ENCODE assay signal across 15 cellular contexts in genomic region chr17:6104956-6105355, GRCh38. TPM values are rescaled to one million over a fixed set of nuclear protein-coding genes. Genes with fewer than 3 reads are reported as not detected.
A peak's percentile ranks its signal among the peaks of the same experiment; 100 is the strongest.
DNase-seq lines count a peak whose midpoint lies in the region; ATAC-seq, FAIRE-seq and TF ChIP-seq lines count a peak whose summit lies in the region.
"Had no signal": no experiment of that assay in that cellular context is flagged by ENCODE, and none has a peak within 500 bp of the region (broad histone marks: within the 10 kb centered on the region; RNA-seq: fewer than 3 reads in every experiment).

No MANE protein-coding gene starts in this region.

- 91% methylated on average over 8 of the region's 8 CpGs; no CpG with 5 or more reads in 1 of the 2 experiments for WGBS in H1 (ENCODE audit: extremely low coverage in 1 of 2, insufficient coverage in 1 of 2, insufficient read length in 1 of 2, insufficient replicate concordance in 2 of 2, low coverage in 1 of 2, low lambda C conversion rate in 2 of 2, missing lambda C conversion rate in 1 of 2), 2 experiments

- H3K56ac ChIP-seq in H1 (replicated peaks; ENCODE audit: insufficient read length, low read depth, low read length) = no peak overlapping the region

- ATAC-seq in mucosa of descending colon (peak; percentile 57), GM19397 (IDR thresholded peaks at IDR 0.05; ENCODE audit: unreplicated experiment) (no peak)

- H4K91ac ChIP-seq in H1 (replicated peaks; ENCODE audit: insufficient read length, low read length) = no peak overlapping the region

- no peak overlapping the region for H2AK5ac ChIP-seq in H1 (ENCODE audit: low read depth, low read length)

- no peak overlapping the region for H2BK12ac ChIP-seq in H1 (ENCODE audit: low read depth, low read length)

- no peaks in the 10 kb centered on the region for H3K36me3 Mint-ChIP-seq in Calu3 (ENCODE audit: insufficient read depth, unreplicated experiment)

- H3K23ac ChIP-seq in H1 (ENCODE audit: insufficient read length) = no peak overlapping the region

- H2BK120ac ChIP-seq in H1 (replicated peaks; ENCODE audit: low read depth, low read length) = no peak overlapping the region

- FAIRE-seq in H1 (lab: Jason Lieb, UNC) = no peak

- H2BK20ac ChIP-seq in H1 (ENCODE audit: low read length) = no peak overlapping the region

- no peaks in the 10 kb centered on the region for H3K4me1 Mint-ChIP-seq in Calu3 (ENCODE audit: low read depth, unreplicated experiment)

- intact Hi-C loops in mucosa of descending colon (cut with DNase I, micrococcal nuclease) (no loop called here), Calu3 (cut with micrococcal nuclease; ENCODE audit: unreplicated experiment) (no loop called here)

- no peak overlapping the region for H3K14ac ChIP-seq in H1 (ENCODE audit: insufficient read length)

- POLR2A ChIA-PET in H1 (lab: Charles Lee; ENCODE audit: partially characterized antibody) = no interaction called here

- H3K27me3 Mint-ChIP-seq in Calu3 (ENCODE audit: unreplicated experiment) = peaks cover 99% of the 10 kb centered on the region

- no peaks in the 10 kb centered on the region for H3K27me3 ChIP-seq in Peyer's patch
- no peaks in the 10 kb centered on the region for H3K27me3 ChIP-seq in H1 (replicated peaks in 1 of 4; ENCODE audit: control insufficient read depth in 3 of 4, extremely low read depth in 1 of 4, insufficient read depth in 3 of 4, low read length in 3 of 4)

- CTCF ChIA-PET in H1 (lab: Charles Lee; ENCODE audit: partially characterized antibody) (interaction anchor here (1.1 to 1.2 kb wide), 2 partner anchors 9 to 145 kb away, joined by 3 to 4 read pairs; no protein-coding TSS in a partner anchor), Calu3 (lab: Charles Lee) (no interaction called here)

- no TSS peak for BruUV-seq in Calu3 (replicated peaks; lab: Mats Ljungman, UMichigan)

- H3K4me1 ChIP-seq in Peyer's patch = peaks cover 0 to 67% (median 4%) of the 10 kb centered on the region in 4 donors
- peaks cover 2 to 19% (median 13%) of the 10 kb centered on the region in 4 experiments for H3K4me1 ChIP-seq in H1 (replicated peaks in 1 of 4; ENCODE audit: control insufficient read depth in 3 of 4, insufficient read depth in 4 of 4, low read length in 3 of 4)
- peaks cover 32% of the 10 kb centered on the region for H3K4me1 ChIP-seq in mucosa of descending colon (ENCODE audit: low read depth)
- H3K4me1 ChIP-seq: HAP-1 had no signal

- H4K20me1 ChIP-seq in H1 (replicated peaks in 1 of 2; ENCODE audit: control insufficient read depth in 1 of 2, insufficient read depth in 2 of 2, low read length in 2 of 2) = no peaks in the 10 kb centered on the region

- no peak overlapping the region for H3K27ac Mint-ChIP-seq in Calu3 (ENCODE audit: unreplicated experiment)
- H3K27ac Mint-ChIP-seq: CD4-positive, alpha-beta T cell had no signal

- H3K4me3 ChIP-seq in Peyer's patch = no peak overlapping the region
- no peak overlapping the region for H3K4me3 ChIP-seq in H1 (ENCODE audit: extremely low read depth in 1 of 4, insufficient read depth in 2 of 4, low read depth in 3 of 4, low read length in 4 of 4)
- H3K4me3 ChIP-seq in mucosa of descending colon = no peak overlapping the region
- H3K4me3 ChIP-seq: HAP-1 had no signal

- H3K4ac ChIP-seq in H1 (replicated peaks; ENCODE audit: insufficient read length, low read depth, low read length) = no peak overlapping the region

- peak overlapping the region; percentile 20; the same call in 1 of the 2 replicates for H3K18ac ChIP-seq in H1 (ENCODE audit: extremely low read depth, low read length)

- H3K36me3 ChIP-seq in Peyer's patch = no peaks in the 10 kb centered on the region
- H3K36me3 ChIP-seq in H1 (ENCODE audit: control insufficient read depth in 2 of 4, insufficient read depth in 4 of 4, low read length in 3 of 4) = peaks cover 0 to 8% (median 2%) of the 10 kb centered on the region in 4 experiments; a peak in 2 of 8 replicates
- H3K36me3 ChIP-seq in mucosa of descending colon (ENCODE audit: low read depth) = no peaks in the 10 kb centered on the region

- no peak for TF ChIP-seq EP300 in H1 (IDR thresholded peaks at IDR 0.05; ENCODE audit: borderline replicate concordance in 1 of 2, low read depth in 2 of 2, low read length in 2 of 2)

- H2BK15ac ChIP-seq in H1 (ENCODE audit: low read length) = no peak overlapping the region

- H3K9me3 ChIP-seq in Peyer's patch (no peaks in the 10 kb centered on the region), H1 (ENCODE audit: insufficient read depth in 2 of 2, low read depth in 1 of 2, low read length in 1 of 2) (no peaks in the 10 kb centered on the region; a peak in 1 of 4 replicates), mucosa of descending colon (no peaks in the 10 kb centered on the region)
- H3K9me3 ChIP-seq: HAP-1 had no signal

- no peak overlapping the region for H4K5ac ChIP-seq in H1 (ENCODE audit: insufficient read length, low read depth, low read length)

- H2BK5ac ChIP-seq in H1 (ENCODE audit: low read depth, low read length) = no peak overlapping the region

- TF ChIP-seq POLR2A in Peyer's patch (IDR thresholded peaks at IDR 0.05) (peak in 1 of 2 donors; percentile 29), H1 (IDR thresholded peaks at IDR 0.05; ENCODE audit: control extremely low read depth in 1 of 2, low read depth in 2 of 2, low read length in 2 of 2) (no peak)

- TF ChIP-seq RAD21 in H1 (IDR thresholded peaks at IDR 0.05 in 1 of 2, conservative IDR thresholded peaks at IDR 0.05 in 1 of 2; ENCODE audit: low read depth in 2 of 2, low read length in 2 of 2) = no peak

- no peak for TF ChIP-seq CTCF in Peyer's patch (IDR thresholded peaks at IDR 0.05)
- TF ChIP-seq CTCF in H1 (IDR thresholded peaks at IDR 0.05; ENCODE audit: control extremely low read depth in 1 of 3, insufficient read depth in 1 of 3, low read depth in 1 of 3, low read length in 3 of 3) = no peak
- no peak for TF ChIP-seq CTCF in mucosa of descending colon (IDR thresholded peaks at IDR 0.05)
- no peak for TF ChIP-seq CTCF in Calu3 (IDR thresholded peaks at IDR 0.05; ENCODE audit: unreplicated experiment)

- peak in 2 of 3 donors; percentile 80 to 82 for DNase-seq in Peyer's patch
- DNase-seq in H1 (ENCODE audit: low read depth in 1 of 2, low spot score in 2 of 2) = no peak
- peak; percentile 59 to 75 (median 69) for DNase-seq in mucosa of descending colon
- DNase-seq in HUDEP-2 (lab: John Stamatoyannopoulos, UW; ENCODE audit: unreplicated experiment in 76 of 76) = no peak
- DNase-seq in midbrain (lab: John Stamatoyannopoulos, UW) = no peak
- DNase-seq in Calu3 = no peak
- DNase-seq: CD4-positive, alpha-beta T cell; MM.1S; NCI-H1092 treated with DMSO at 0.1 percent for 48 hours; NCI-H2081 treated with DMSO at 0.1 percent for 48 hours; NCI-H2227 treated with DMSO at 0.1 percent for 48 hours; NCI-H524; SHP77 treated with DMSO at 0.1 percent for 48 hours had no signal

- H3K9ac ChIP-seq in H1 (replicated peaks in 1 of 4; ENCODE audit: extremely low read depth in 1 of 4, low read depth in 3 of 4, low read length in 3 of 4) = no peak overlapping the region

- no peaks in the 10 kb centered on the region for H3K79me1 ChIP-seq in H1 (ENCODE audit: low read depth, low read length)

- no peaks in the 10 kb centered on the region for H3K23me2 ChIP-seq in H1 (ENCODE audit: low read depth, low read length)

- H4K8ac ChIP-seq in H1 (ENCODE audit: extremely low read depth, insufficient read depth, low read length) = no peak overlapping the region

- H3K4me2 ChIP-seq in H1 (ENCODE audit: insufficient read depth in 1 of 2, low read depth in 2 of 2, low read length in 2 of 2) = no peak overlapping the region

- no peak overlapping the region for H2AFZ ChIP-seq in H1 (ENCODE audit: low read length)

- peak overlapping the region in 3 of 4 donors; percentile 43 to 84 (median 50) for H3K27ac ChIP-seq in Peyer's patch
- H3K27ac ChIP-seq in H1 (ENCODE audit: low read depth, low read length) = no peak overlapping the region

- no peaks in the 10 kb centered on the region for H3K9me3 Mint-ChIP-seq in Calu3 (ENCODE audit: low read depth, unreplicated experiment)
- H3K9me3 Mint-ChIP-seq: CD4-positive, alpha-beta T cell had no signal

- no peaks in the 10 kb centered on the region for H3K79me2 ChIP-seq in H1 (ENCODE audit: control insufficient read depth in 1 of 2, insufficient read depth in 2 of 2, low read length in 2 of 2)

- H3K4me3 Mint-ChIP-seq in Calu3 (ENCODE audit: low read depth, unreplicated experiment) = no peak overlapping the region
- H3K4me3 Mint-ChIP-seq: CD4-positive, alpha-beta T cell had no signal

TF ChIP-seq in H1, 55 proteins besides CTCF, POLR2A, EP300 and RAD21 (continues in another document):
- TF ChIP-seq TEAD4 (IDR thresholded peaks at IDR 0.05; ENCODE audit: low read depth, low read length) (no peak), TAF7 (optimal IDR thresholded peaks at IDR 0.05; ENCODE audit: borderline replicate concordance, low read depth, low read length) (no peak), SIN3A (conservative IDR thresholded peaks at IDR 0.05 in 1 of 2, IDR thresholded peaks at IDR 0.05 in 1 of 2; ENCODE audit: low read depth in 1 of 2, low read length in 2 of 2) (no peak)

RNA-seq across cellular contexts. Expression of gene WSCD1, which starts 34.8 kb away (rescaled TPM):
- total RNA-seq in Peyer's patch (10 to 100 TPM in 3 of 4 donors, 1 to 10 TPM in 1; 5.8 to 47.3 (median 42.9) TPM), mucosa of descending colon (10 to 100 TPM; 18.7 to 45.8 (median 18.8) TPM), Calu3 (2022) (0.45 and 1.8 TPM in 2 replicates)
- total RNA-seq in H1 (2021; fragmentation: NEBNext Ultra II Directional; extraction: Animal tissue kit (Norgen Biotek cat#: 25700)) = 39.0 and 47.4 TPM in 2 replicates
- polyA plus RNA-seq in H1 (2011; rRNA removed) = 21.9 and 26.6 TPM in 2 replicates
- polyA plus RNA-seq in H1 (2011; cell fraction: cytosol; rRNA removed) = 20.6 TPM
- polyA plus RNA-seq in H1 (2011; cell fraction: nucleus; rRNA removed) = 31.5 TPM
- 18.6 to 27.6 TPM (median 23.2 TPM) in 4 replicates for polyA plus RNA-seq in H1 (2012, experiment 1 of 2)
- 18.5 TPM for polyA plus RNA-seq in H1 (2012, experiment 2 of 2)
- 17.1 TPM for polyA plus RNA-seq in H1 (2013, experiment 1 of 2)
- polyA plus RNA-seq in H1 (2013, experiment 2 of 2) = 18.2 TPM
- polyA minus RNA-seq in H1 (2011; rRNA and poly(A)+ RNA removed) = 31.8 and 32.3 TPM in 2 replicates
- 32.1 TPM for polyA minus RNA-seq in H1 (2011; cell fraction: cytosol; rRNA and poly(A)+ RNA removed)
- polyA minus RNA-seq in H1 (2011; cell fraction: nucleus; rRNA and poly(A)+ RNA removed) = 18.6 TPM
- total RNA-seq: CD4-positive, alpha-beta T cell had no signal

Comparison
In these comparisons a context has a peak if more than half of its experiments do, and no peak if none do; other contexts are left out.
1. DNase-seq: peak in Peyer's patch (2 of 3) and mucosa of descending colon (3 of 3); none in H1 (0 of 2), HUDEP-2 (0 of 76), midbrain (single experiment) and Calu3 (single experiment).